ENCODE assay signal across 22 cellular contexts in genomic region chr13:106369858-106370257, GRCh38.
"Had no signal": no experiment of that assay in that cellular context is flagged by ENCODE, and none has a peak within 500 bp of the region (broad histone marks: within the 10 kb centered on the region; RNA-seq: fewer than 3 reads in every experiment).

No MANE protein-coding gene starts in this region.

- H3K27ac ChIP-seq: HL-60, SJSA1, SK-N-MC had no signal

- H3K36me3 ChIP-seq: MG63, SJSA1 had no signal

- H3K9me3 ChIP-seq: MG63 had no signal

- H3K27me3 ChIP-seq: MG63, SJSA1 had no signal

- DNase-seq: KBM-7, MG63, NCI-H1092, NCI-H1105 treated with DMSO at 0.1 percent for 48 hours, NCI-H1417 treated with DMSO at 0.1 percent for 48 hours, NCI-H146, NCI-H1694 treated with DMSO at 0.1 percent for 48 hours, NCI-H1930, NCI-H2081, NCI-H2171, NCI-H226, NCI-H446, NCI-H510A, NCI-H524 treated with DMSO at 0.1 percent for 48 hours, NCI-H69, NCI-H774, Right ventricle myocardium superior, RPMI8226, SIG-M5 had no signal

- H3K4me3 ChIP-seq: MG63, SJSA1, SK-N-MC had no signal
